Comparison of ENCODE assay signal across 1 cellular context in the genomic region with DNA sequence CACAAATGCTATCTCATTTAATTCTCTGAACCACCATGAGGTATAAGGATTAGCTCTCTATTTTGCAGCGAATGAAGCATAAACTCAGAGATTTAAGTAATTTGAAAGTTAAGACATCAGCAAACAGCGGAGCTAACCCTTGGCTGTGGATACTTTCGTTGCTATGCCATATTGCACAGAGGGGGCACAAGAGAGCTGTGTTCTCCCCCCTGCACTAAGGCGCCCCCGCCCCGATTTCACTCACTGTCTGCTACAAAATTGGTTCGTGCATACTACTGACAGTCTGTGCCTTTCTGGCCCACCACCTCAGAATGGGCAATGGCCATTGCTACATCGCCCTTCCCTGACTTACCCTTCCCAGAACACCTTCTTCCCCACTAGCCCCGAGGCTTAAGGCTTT.
TF ChIP-seq lines count a peak whose summit lies in the region.

No MANE protein-coding gene starts in this region.

TF ChIP-seq in K562, 482 proteins besides CTCF, POLR2A, EP300 and RAD21:
- TF ChIP-seq, protein P1, sequence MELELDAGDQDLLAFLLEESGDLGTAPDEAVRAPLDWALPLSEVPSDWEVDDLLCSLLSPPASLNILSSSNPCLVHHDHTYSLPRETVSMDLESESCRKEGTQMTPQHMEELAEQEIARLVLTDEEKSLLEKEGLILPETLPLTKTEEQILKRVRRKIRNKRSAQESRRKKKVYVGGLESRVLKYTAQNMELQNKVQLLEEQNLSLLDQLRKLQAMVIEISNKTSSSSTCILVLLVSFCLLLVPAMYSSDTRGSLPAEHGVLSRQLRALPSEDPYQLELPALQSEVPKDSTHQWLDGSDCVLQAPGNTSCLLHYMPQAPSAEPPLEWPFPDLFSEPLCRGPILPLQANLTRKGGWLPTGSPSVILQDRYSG (tag; conservative IDR thresholded peaks at IDR 0.05; ENCODE audit: low read depth), result no peak
- TF ChIP-seq MAFF (IDR thresholded peaks at IDR 0.05; ENCODE audit: low read length) (no peak), HNRNPL (IDR thresholded peaks at IDR 0.05; ENCODE audit: low read depth, low read length) (no peak), POLR2AphosphoS2 (IDR thresholded peaks at IDR 0.05; ENCODE audit: low read length) (no peak), SMARCE1 (IDR thresholded peaks at IDR 0.05) (no peak), CREM (IDR thresholded peaks at IDR 0.05; ENCODE audit: low read depth) (no peak), CTBP1 (IDR thresholded peaks at IDR 0.05; ENCODE audit: borderline replicate concordance) (no peak), BRD4 (IDR thresholded peaks at IDR 0.05) (no peak), TEAD2 (tag; IDR thresholded peaks at IDR 0.05) (no peak), ZNF146 (CRISPR knock-in tag; IDR thresholded peaks at IDR 0.05; ENCODE audit: unreplicated experiment) (no peak), BRCA1 (IDR thresholded peaks at IDR 0.05) (no peak), BRCA1 (CRISPR knock-in tag; IDR thresholded peaks at IDR 0.05) (no peak), CSDE1 (IDR thresholded peaks at IDR 0.05) (no peak), ZNF696 (CRISPR knock-in tag; conservative IDR thresholded peaks at IDR 0.05) (no peak), STAT5B (CRISPR knock-in tag; IDR thresholded peaks at IDR 0.05) (no peak), ADNP (tag; IDR thresholded peaks at IDR 0.05) (no peak)
- TF ChIP-seq, protein P2, sequence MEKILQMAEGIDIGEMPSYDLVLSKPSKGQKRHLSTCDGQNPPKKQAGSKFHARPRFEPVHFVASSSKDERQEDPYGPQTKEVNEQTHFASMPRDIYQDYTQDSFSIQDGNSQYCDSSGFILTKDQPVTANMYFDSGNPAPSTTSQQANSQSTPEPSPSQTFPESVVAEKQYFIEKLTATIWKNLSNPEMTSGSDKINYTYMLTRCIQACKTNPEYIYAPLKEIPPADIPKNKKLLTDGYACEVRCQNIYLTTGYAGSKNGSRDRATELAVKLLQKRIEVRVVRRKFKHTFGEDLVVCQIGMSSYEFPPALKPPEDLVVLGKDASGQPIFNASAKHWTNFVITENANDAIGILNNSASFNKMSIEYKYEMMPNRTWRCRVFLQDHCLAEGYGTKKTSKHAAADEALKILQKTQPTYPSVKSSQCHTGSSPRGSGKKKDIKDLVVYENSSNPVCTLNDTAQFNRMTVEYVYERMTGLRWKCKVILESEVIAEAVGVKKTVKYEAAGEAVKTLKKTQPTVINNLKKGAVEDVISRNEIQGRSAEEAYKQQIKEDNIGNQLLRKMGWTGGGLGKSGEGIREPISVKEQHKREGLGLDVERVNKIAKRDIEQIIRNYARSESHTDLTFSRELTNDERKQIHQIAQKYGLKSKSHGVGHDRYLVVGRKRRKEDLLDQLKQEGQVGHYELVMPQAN (IDR thresholded peaks at IDR 0.05; ENCODE audit: borderline replicate concordance), result no peak
- TF ChIP-seq, protein P3, sequence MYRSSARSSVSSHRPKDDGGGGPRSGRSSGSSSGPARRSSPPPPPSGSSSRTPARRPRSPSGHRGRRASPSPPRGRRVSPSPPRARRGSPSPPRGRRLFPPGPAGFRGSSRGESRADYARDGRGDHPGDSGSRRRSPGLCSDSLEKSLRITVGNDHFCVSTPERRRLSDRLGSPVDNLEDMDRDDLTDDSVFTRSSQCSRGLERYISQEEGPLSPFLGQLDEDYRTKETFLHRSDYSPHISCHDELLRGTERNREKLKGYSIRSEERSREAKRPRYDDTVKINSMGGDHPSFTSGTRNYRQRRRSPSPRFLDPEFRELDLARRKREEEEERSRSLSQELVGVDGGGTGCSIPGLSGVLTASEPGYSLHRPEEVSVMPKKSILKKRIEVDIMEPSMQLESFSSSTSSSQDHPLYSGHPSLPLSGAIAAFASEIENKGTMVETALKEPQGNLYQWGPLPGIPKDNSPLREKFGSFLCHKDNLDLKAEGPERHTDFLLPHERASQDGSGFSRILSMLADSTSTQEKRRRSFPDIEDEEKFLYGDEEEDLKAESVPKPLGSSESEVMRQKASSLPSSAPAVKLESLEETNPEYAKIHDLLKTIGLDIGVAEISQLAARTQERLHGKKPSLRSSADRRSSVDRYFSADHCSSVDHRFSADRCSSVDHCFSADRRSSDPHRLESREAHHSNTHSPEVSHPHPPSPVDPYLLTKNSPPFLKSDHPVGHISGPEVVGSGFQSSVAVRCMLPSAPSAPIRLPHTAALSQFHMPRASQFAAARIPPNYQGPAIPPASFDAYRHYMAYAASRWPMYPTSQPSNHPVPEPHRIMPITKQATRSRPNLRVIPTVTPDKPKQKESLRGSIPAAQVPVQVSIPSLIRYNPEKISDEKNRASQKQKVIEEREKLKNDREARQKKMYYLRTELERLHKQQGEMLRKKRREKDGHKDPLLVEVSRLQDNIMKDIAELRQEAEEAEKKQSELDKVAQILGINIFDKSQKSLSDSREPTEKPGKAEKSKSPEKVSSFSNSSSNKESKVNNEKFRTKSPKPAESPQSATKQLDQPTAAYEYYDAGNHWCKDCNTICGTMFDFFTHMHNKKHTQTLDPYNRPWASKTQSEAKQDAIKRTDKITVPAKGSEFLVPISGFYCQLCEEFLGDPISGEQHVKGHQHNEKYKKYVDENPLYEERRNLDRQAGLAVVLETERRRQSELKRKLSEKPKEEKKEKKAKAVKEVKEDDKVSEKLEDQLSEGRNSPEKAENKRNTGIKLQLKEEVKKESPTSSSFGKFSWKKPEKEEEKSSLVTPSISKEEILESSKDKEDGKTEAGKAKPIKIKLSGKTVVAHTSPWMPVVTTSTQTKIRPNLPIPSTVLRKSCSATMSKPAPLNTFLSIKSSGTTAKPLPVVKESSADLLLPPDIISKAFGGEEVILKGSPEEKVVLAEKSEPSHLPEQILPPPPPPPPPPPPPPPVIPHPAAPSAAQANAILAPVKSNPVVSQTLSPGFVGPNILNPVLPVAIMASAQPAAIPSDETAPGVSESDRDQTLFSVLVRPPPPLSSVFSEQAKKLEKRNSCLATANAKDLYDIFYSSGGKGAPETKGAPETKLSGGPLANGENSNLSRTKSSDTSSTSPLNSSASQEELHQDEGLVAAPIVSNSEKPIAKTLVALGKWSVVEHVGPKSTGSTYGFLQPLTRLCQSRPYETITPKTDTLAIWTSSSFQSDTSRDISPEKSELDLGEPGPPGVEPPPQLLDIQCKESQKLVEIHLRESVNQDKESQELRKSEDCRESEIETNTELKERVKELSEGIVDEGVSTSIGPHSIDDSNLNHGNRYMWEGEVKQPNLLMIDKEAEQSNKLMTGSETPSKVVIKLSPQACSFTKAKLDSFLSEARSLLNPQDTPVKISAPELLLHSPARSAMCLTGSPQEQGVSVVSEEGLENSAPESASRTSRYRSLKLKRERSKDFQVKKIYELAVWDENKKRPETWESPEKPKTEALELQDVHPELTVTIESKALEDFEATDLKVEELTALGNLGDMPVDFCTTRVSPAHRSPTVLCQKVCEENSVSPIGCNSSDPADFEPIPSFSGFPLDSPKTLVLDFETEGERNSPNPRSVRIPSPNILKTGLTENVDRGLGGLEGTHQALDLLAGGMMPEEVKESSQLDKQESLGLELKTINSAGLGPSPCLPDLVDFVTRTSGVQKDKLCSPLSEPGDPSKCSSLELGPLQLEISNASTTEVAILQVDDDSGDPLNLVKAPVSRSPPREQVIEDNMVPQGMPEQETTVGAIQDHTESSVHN (IDR thresholded peaks at IDR 0.05; ENCODE audit: borderline replicate concordance in 1 of 2, low read depth in 1 of 2), result no peak
TF ChIP-seq in K562: peak in this region for 0.
